Comparison of ENCODE assay signal across 1 cellular context in the genomic region with DNA sequence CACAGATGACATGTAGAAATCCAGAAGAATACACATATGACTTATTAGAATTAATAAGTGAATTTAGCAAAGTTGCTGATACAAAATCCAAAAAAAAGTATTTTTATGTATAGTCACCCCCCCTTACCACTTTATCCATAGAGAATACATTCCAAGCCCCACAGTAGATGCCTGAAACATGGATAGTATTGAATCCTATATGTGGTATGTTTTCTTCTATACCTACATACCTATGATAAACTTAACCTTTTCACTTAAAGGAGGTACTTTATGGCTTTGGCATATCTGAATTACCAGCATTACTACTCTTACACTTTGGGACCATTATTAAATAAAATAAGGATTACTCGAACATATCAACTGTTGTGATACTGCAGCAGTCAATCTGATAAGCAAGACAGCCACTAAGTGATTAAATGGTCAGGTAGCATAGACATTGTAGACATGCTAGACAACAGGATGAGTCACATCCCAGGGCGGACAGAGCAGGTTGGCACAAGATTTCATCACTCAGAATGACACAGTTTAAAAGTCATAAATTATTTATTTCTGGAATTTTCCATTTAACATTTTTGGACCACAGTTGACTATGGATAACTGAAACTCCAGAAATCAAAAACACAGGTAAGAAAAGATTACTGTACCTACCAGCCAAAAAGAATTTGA.
TF ChIP-seq lines count a peak whose summit lies in the region.

No MANE protein-coding gene starts in this region.

TF ChIP-seq in HepG2, 621 proteins besides CTCF, POLR2A, EP300 and RAD21:
- no peak for TF ChIP-seq SRF (IDR thresholded peaks at IDR 0.05; ENCODE audit: low read depth, low read length)
- TF ChIP-seq TAF1 (CRISPR knock-in tag; IDR thresholded peaks at IDR 0.05), result no peak
- TF ChIP-seq FOSL2 (CRISPR knock-in tag; IDR thresholded peaks at IDR 0.05), result peak; percentile 79
- no peak for TF ChIP-seq ZNF282 (IDR thresholded peaks at IDR 0.05; ENCODE audit: partially characterized antibody)
